1 cellular context compared by ENCODE assay signal in the genomic region with DNA sequence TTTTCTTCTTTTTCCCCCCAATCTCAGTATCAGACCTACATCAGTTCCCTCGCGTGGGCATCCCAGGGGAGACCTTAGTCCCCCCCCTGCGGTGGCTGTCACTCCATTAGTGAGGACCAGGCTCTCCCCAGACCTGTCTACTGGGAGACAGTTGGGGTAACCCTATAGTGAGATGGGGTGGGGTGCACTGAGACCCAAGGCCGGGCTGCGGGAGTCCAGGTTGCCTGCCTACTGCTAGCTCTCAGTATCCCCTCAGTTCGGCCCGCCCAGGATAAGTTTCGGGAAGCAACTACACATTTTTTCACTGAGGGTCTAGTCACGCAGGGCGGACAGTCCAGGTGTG.
TF ChIP-seq lines count a peak whose summit lies in the region.

No MANE protein-coding gene starts in this region.

TF ChIP-seq in HCT116, 20 proteins besides CTCF, POLR2A, EP300 and RAD21 (continued from another document):
- TF ChIP-seq, protein P1, sequence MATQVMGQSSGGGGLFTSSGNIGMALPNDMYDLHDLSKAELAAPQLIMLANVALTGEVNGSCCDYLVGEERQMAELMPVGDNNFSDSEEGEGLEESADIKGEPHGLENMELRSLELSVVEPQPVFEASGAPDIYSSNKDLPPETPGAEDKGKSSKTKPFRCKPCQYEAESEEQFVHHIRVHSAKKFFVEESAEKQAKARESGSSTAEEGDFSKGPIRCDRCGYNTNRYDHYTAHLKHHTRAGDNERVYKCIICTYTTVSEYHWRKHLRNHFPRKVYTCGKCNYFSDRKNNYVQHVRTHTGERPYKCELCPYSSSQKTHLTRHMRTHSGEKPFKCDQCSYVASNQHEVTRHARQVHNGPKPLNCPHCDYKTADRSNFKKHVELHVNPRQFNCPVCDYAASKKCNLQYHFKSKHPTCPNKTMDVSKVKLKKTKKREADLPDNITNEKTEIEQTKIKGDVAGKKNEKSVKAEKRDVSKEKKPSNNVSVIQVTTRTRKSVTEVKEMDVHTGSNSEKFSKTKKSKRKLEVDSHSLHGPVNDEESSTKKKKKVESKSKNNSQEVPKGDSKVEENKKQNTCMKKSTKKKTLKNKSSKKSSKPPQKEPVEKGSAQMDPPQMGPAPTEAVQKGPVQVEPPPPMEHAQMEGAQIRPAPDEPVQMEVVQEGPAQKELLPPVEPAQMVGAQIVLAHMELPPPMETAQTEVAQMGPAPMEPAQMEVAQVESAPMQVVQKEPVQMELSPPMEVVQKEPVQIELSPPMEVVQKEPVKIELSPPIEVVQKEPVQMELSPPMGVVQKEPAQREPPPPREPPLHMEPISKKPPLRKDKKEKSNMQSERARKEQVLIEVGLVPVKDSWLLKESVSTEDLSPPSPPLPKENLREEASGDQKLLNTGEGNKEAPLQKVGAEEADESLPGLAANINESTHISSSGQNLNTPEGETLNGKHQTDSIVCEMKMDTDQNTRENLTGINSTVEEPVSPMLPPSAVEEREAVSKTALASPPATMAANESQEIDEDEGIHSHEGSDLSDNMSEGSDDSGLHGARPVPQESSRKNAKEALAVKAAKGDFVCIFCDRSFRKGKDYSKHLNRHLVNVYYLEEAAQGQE (IDR thresholded peaks at IDR 0.05; ENCODE audit: low read depth): no peak
- TF ChIP-seq, protein P2, sequence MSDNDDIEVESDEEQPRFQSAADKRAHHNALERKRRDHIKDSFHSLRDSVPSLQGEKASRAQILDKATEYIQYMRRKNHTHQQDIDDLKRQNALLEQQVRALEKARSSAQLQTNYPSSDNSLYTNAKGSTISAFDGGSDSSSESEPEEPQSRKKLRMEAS (IDR thresholded peaks at IDR 0.05): no peak
